20 cellular contexts compared by ENCODE assay signal in the genomic region with DNA sequence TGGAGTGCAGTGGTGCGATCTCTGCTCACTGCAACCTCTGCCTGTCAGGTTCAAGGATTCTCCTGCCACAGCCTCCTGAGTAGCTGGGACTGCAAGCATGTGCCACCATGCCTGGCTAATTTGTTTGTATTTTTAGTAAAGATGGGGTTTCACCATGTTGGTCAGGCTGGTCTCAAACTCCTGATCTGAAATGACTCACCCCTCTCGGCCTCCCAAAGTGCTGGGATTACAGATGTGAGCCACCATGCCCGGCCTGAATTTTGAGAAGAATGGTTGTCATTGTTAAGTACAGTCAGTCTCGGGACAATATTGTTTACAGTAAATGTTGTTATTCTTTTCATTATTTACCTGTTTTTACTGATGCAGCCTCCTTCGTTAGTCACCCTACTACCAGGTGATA.
DNase-seq lines count a peak whose midpoint lies in the region; ATAC-seq, FAIRE-seq and TF ChIP-seq lines count a peak whose summit lies in the region.
"Had no signal": no experiment of that assay in that cellular context is flagged by ENCODE, and none has a peak within 500 bp of the region (broad histone marks: within the 10 kb centered on the region; RNA-seq: fewer than 3 reads in every experiment).

No MANE protein-coding gene starts in this region.

- no peak for TF ChIP-seq EP300 in GM12878 (IDR thresholded peaks at IDR 0.05; ENCODE audit: borderline replicate concordance in 1 of 2, control insufficient read depth in 1 of 2, low read depth in 2 of 2, low read length in 2 of 2)

- H3K4me3 Mint-ChIP-seq in activated CD4-positive, alpha-beta T cell treated with anti-CD3 and anti-CD28 coated beads for 36 hours: no peak overlapping the region
- H3K4me3 Mint-ChIP-seq: B cell; CD8-positive, alpha-beta T cell; GM23338; HFFc6 had no signal

- no peak overlapping the region for H3K4me3 ChIP-seq in GM12878
- H3K4me3 ChIP-seq: BLaER1 treated with 17β-estradiol and CSF1 and Interleukin-3, amounts not matched to agents 10 nM and 100 nM; GM23338 had no signal

- no peak for TF ChIP-seq RAD21 in GM12878 (IDR thresholded peaks at IDR 0.05; ENCODE audit: insufficient read depth, low read depth, low read length)

- H3K27ac Mint-ChIP-seq in activated naive CD4-positive, alpha-beta T cell treated with anti-CD3 and anti-CD28 coated beads, Interleukin-2, amount 50 U/mL, for 72 hours: no peak overlapping the region
- no peak overlapping the region for H3K27ac Mint-ChIP-seq in activated CD4-positive, alpha-beta T cell treated with anti-CD3 and anti-CD28 coated beads for 36 hours
- H3K27ac Mint-ChIP-seq: B cell; CD8-positive, alpha-beta T cell; GM23338; HFFc6 had no signal

- no peaks in the 10 kb centered on the region for H3K27me3 ChIP-seq in GM12878 (replicated peaks in 1 of 2; ENCODE audit: control insufficient read depth in 2 of 2, insufficient read depth in 2 of 2, low read length in 1 of 2)
- H3K27me3 ChIP-seq: BLaER1 treated with 17β-estradiol and CSF1 and Interleukin-3, amounts not matched to agents 10 nM and 100 nM had no signal

- H3K4me2 ChIP-seq in GM12878 (ENCODE audit: control insufficient read depth, insufficient read depth): no peak overlapping the region
- H3K4me2 ChIP-seq: BLaER1 treated with 17β-estradiol and CSF1 and Interleukin-3, amounts not matched to agents 10 nM and 100 nM; GM23338 had no signal

- TF ChIP-seq POLR2A in GM12878 (IDR thresholded peaks at IDR 0.05; ENCODE audit: low read depth, low read length): no peak

- H2AFZ ChIP-seq in GM12878 (ENCODE audit: control insufficient read depth, low read depth, low read length): no peak overlapping the region
- H2AFZ ChIP-seq: GM23338 had no signal

- peak; percentile 20 for ATAC-seq in GM12878
- ATAC-seq in activated naive CD4-positive, alpha-beta T cell treated with anti-CD3 and anti-CD28 coated beads, Interleukin-2, amount 50 U/mL, for 72 hours: no peak
- ATAC-seq in activated CD4-positive, alpha-beta T cell treated with anti-CD3 and anti-CD28 coated beads for 36 hours: no peak
- ATAC-seq: CD8-positive, alpha-beta T cell; GM23338; HCT116 had no signal

- peaks cover 27 to 32% of the 10 kb centered on the region in 2 donors for H3K9me3 Mint-ChIP-seq in activated naive CD4-positive, alpha-beta T cell treated with anti-CD3 and anti-CD28 coated beads, Interleukin-2, amount 50 U/mL, for 72 hours
- H3K9me3 Mint-ChIP-seq in activated CD4-positive, alpha-beta T cell treated with anti-CD3 and anti-CD28 coated beads for 36 hours (ENCODE audit: low read depth): peaks cover 15% of the 10 kb centered on the region

- no peaks in the 10 kb centered on the region for H3K4me1 ChIP-seq in GM12878 (ENCODE audit: control insufficient read depth, insufficient read depth, low read length)
- H3K4me1 ChIP-seq: BLaER1 treated with 17β-estradiol and CSF1 and Interleukin-3, amounts not matched to agents 10 nM and 100 nM had no signal

- no peak for FAIRE-seq in GM12878 (lab: Jason Lieb, UNC)
- FAIRE-seq: GM12892, HTR-8/SVneo had no signal

- in situ Hi-C loops in GM12878 (cut with MboI): no loop called here

- CTCF ChIA-PET in GM12878 (lab: Yijun Ruan, JAX): no interaction called here
- CTCF ChIA-PET in activated CD4-positive, alpha-beta T cell treated with anti-CD3 and anti-CD28 coated beads for 36 hours (lab: Charles Lee): interaction anchor here (0.8 kb wide), 1 partner anchor 10 kb away, joined by 3 read pairs; no protein-coding TSS in a partner anchor

- no peaks in the 10 kb centered on the region for H3K79me2 ChIP-seq in GM12878 (ENCODE audit: control insufficient read depth, insufficient read depth, low read length)

- no peak overlapping the region for H3K9ac ChIP-seq in GM12878 (ENCODE audit: control insufficient read depth, insufficient read depth, low read length)
- H3K9ac ChIP-seq: BLaER1 treated with 17β-estradiol and CSF1 and Interleukin-3, amounts not matched to agents 10 nM and 100 nM had no signal

- no peaks in the 10 kb centered on the region for H3K9me3 ChIP-seq in GM12878 (replicated peaks; ENCODE audit: control insufficient read depth, insufficient read depth, low read length)

- no peaks in the 10 kb centered on the region for H4K20me1 ChIP-seq in GM12878 (ENCODE audit: control insufficient read depth, insufficient read depth)
- H4K20me1 ChIP-seq: BLaER1 treated with 17β-estradiol and CSF1 and Interleukin-3, amounts not matched to agents 10 nM and 100 nM had no signal

- no TSS peak for BruUV-seq in GM12878 (replicated peaks; lab: Mats Ljungman, UMichigan)

- RAD21 ChIA-PET in GM12878 (lab: Charles Lee; ENCODE audit: unreplicated experiment): no interaction called here

- peak; percentile 21 for DNase-seq in H4 (ENCODE audit: low spot score)
- peak; percentile 5 for DNase-seq in RPMI7951 (ENCODE audit: low read depth)
- no peak for DNase-seq in GM12878 (ENCODE audit: low read depth, low spot score)
- no peak for DNase-seq in activated naive CD4-positive, alpha-beta T cell treated with anti-CD3 and anti-CD28 coated beads, Interleukin-2, amount 50 U/mL, for 72 hours (ENCODE audit: low spot score in 2 of 2)
- DNase-seq in activated CD4-positive, alpha-beta T cell treated with anti-CD3 and anti-CD28 coated beads for 36 hours: no peak
- DNase-seq in midbrain (lab: John Stamatoyannopoulos, UW): no peak
- DNase-seq: Calu3; CD8-positive, alpha-beta T cell; DMS79 treated with DMSO at 0.1 percent for 48 hours; EL; H7; HFFc6; IMR-90 had no signal

- no peaks in the 10 kb centered on the region for H3K27me3 Mint-ChIP-seq in activated CD4-positive, alpha-beta T cell treated with anti-CD3 and anti-CD28 coated beads for 36 hours
- H3K27me3 Mint-ChIP-seq: B cell had no signal

- no peak overlapping the region for H3K27ac ChIP-seq in GM12878 (ENCODE audit: control insufficient read depth, insufficient read depth)
- H3K27ac ChIP-seq: BLaER1 treated with 17β-estradiol and CSF1 and Interleukin-3, amounts not matched to agents 10 nM and 100 nM; HL-60 had no signal

- no peaks in the 10 kb centered on the region for H3K4me1 Mint-ChIP-seq in activated CD4-positive, alpha-beta T cell treated with anti-CD3 and anti-CD28 coated beads for 36 hours
- H3K4me1 Mint-ChIP-seq: B cell had no signal

- SMC1A ChIA-PET in GM12878 (lab: Charles Lee; ENCODE audit: uncharacterized antibody, unreplicated experiment): no interaction called here

- intact Hi-C loops in GM12878 (cut with micrococcal nuclease; ENCODE audit: unreplicated experiment): no loop called here
- intact Hi-C loops in activated CD4-positive, alpha-beta T cell treated with anti-CD3 and anti-CD28 coated beads for 36 hours (cut with DNase I, micrococcal nuclease): no loop called here

- WGBS in GM12878 (ENCODE audit: insufficient coverage, insufficient replicate concordance, low lambda C conversion rate, missing lambda C conversion rate): 6% methylated on average over 5 of the region's 5 CpGs

- POLR2A ChIA-PET in GM12878 (lab: Charles Lee): no interaction called here
- POLR2A ChIA-PET in activated CD4-positive, alpha-beta T cell treated with anti-CD3 and anti-CD28 coated beads for 36 hours (lab: Charles Lee): no interaction called here

- TF ChIP-seq CTCF in GM12878 (IDR thresholded peaks at IDR 0.05 in 2 of 3, conservative IDR thresholded peaks at IDR 0.05 in 1 of 3; ENCODE audit: control insufficient read depth in 2 of 3, extremely low read depth in 1 of 3, insufficient read depth in 1 of 3, low read depth in 3 of 3, low read length in 3 of 3): no peak

- no peaks in the 10 kb centered on the region for H3K36me3 ChIP-seq in GM12878 (ENCODE audit: control insufficient read depth in 2 of 2, insufficient read depth in 2 of 2, low read length in 1 of 2)
- H3K36me3 ChIP-seq: BLaER1 treated with 17β-estradiol and CSF1 and Interleukin-3, amounts not matched to agents 10 nM and 100 nM had no signal

- H3K36me3 Mint-ChIP-seq in activated naive CD4-positive, alpha-beta T cell treated with anti-CD3 and anti-CD28 coated beads, Interleukin-2, amount 50 U/mL, for 72 hours: peaks cover 0 to 16% of the 10 kb centered on the region in 2 donors
- H3K36me3 Mint-ChIP-seq in activated CD4-positive, alpha-beta T cell treated with anti-CD3 and anti-CD28 coated beads for 36 hours (ENCODE audit: low read depth): no peaks in the 10 kb centered on the region
- H3K36me3 Mint-ChIP-seq: CD8-positive, alpha-beta T cell had no signal

TF ChIP-seq in GM12878, 131 proteins besides CTCF, POLR2A, EP300 and RAD21:
- TF ChIP-seq ATF2 (IDR thresholded peaks at IDR 0.05; ENCODE audit: low read length) (no peak), MTA3 (IDR thresholded peaks at IDR 0.05; ENCODE audit: borderline replicate concordance, low read length) (no peak), ZNF217 (IDR thresholded peaks at IDR 0.05) (no peak)
TF ChIP-seq in GM12878: peak in this region for 0.

Comparison
In these comparisons a context has a peak if more than half of its experiments do, and no peak if none do; other contexts are left out.
1. DNase-seq: peak in H4 (single experiment) and RPMI7951 (single experiment); none in GM12878 (single experiment), activated naive CD4-positive, alpha-beta T cell treated with anti-CD3 and anti-CD28 coated beads, Interleukin-2, amount 50 U/mL, for 72 hours (0 of 2), activated CD4-positive, alpha-beta T cell treated with anti-CD3 and anti-CD28 coated beads for 36 hours (single experiment) and midbrain (single experiment).